ENCODE assay signal across 15 cellular contexts in genomic region chr11:134055029-134055428, GRCh38. TPM values are rescaled to one million over a fixed set of nuclear protein-coding genes. Genes with fewer than 3 reads are reported as not detected.
A peak's percentile ranks its signal among the peaks of the same experiment; 100 is the strongest.
DNase-seq lines count a peak whose midpoint lies in the region; FAIRE-seq and TF ChIP-seq lines count a peak whose summit lies in the region.
"Had no signal": no experiment of that assay in that cellular context is flagged by ENCODE, and none has a peak within 500 bp of the region (broad histone marks: within the 10 kb centered on the region; RNA-seq: fewer than 3 reads in every experiment).

No MANE protein-coding gene starts in this region.

- DNase-seq in right atrium auricular region (ENCODE audit: low spot score) (peak; percentile 13), left ventricle myocardium inferior (no peak), endodermal cell (peak; percentile 50), RCC 7860 (ENCODE audit: low spot score) (no peak)
- DNase-seq in stimulated activated CD8-positive, alpha-beta memory T cell treated with anti-CD3 and anti-CD28 coated beads, Interleukin-4, amount 100 ng/mL, for 48 hours: peak; percentile 18
- DNase-seq in activated CD8-positive, alpha-beta memory T cell treated with anti-CD3 and anti-CD28 coated beads, Interleukin-2, amount 50 U/mL, for 4 hours: no peak
- DNase-seq: Calu3, DMS79 treated with DMSO at 0.1 percent for 48 hours had no signal

- no peak for TF ChIP-seq CTCF in right atrium auricular region (IDR thresholded peaks at IDR 0.05)
- no peak for TF ChIP-seq CTCF in left ventricle myocardium inferior (IDR thresholded peaks at IDR 0.05; ENCODE audit: borderline replicate concordance)
- no peak for TF ChIP-seq CTCF in endodermal cell (conservative IDR thresholded peaks at IDR 0.05)

- no peak for FAIRE-seq in RCC 7860 (lab: Jason Lieb, UNC)
- FAIRE-seq: GM12878, GM19239 had no signal

- no peaks in the 10 kb centered on the region for H3K9me3 ChIP-seq in right atrium auricular region
- H3K9me3 ChIP-seq in left ventricle myocardium inferior (replicated peaks): no peaks in the 10 kb centered on the region
- no peaks in the 10 kb centered on the region for H3K9me3 ChIP-seq in endodermal cell (ENCODE audit: control insufficient read depth, low read length)
- H3K9me3 ChIP-seq: HAP-1 had no signal

- no peak overlapping the region for H3K4me3 Mint-ChIP-seq in endodermal cell
- H3K4me3 Mint-ChIP-seq: B cell; CD8-positive, alpha-beta T cell had no signal

- H3K27me3 ChIP-seq in right atrium auricular region (no peaks in the 10 kb centered on the region), left ventricle myocardium inferior (ENCODE audit: low read depth) (peaks cover 8% of the 10 kb centered on the region), endodermal cell (ENCODE audit: control insufficient read depth, insufficient read depth, low read length, poor library complexity, severe bottlenecking) (peaks cover 4% of the 10 kb centered on the region)
- H3K27me3 ChIP-seq: BLaER1 treated with 17β-estradiol and CSF1 and Interleukin-3, amounts not matched to agents 10 nM and 100 nM had no signal

- H3K36me3 Mint-ChIP-seq in endodermal cell (ENCODE audit: low read depth): no peaks in the 10 kb centered on the region
- H3K36me3 Mint-ChIP-seq: CD8-positive, alpha-beta T cell had no signal

- H3K4me1 Mint-ChIP-seq in endodermal cell: peaks cover 16% of the 10 kb centered on the region

- H3K27ac Mint-ChIP-seq in endodermal cell: no peak overlapping the region
- H3K27ac Mint-ChIP-seq: B cell; CD8-positive, alpha-beta T cell had no signal

- intact Hi-C loops in left ventricle myocardium inferior (cut with micrococcal nuclease): no loop called here

- H3K4me1 ChIP-seq in right atrium auricular region (peaks cover 0 to 9% of the 10 kb centered on the region in 2 donors), left ventricle myocardium inferior (peaks cover 10% of the 10 kb centered on the region), endodermal cell (ENCODE audit: control insufficient read depth, insufficient read depth, low read length) (peaks cover 5% of the 10 kb centered on the region)

- no peaks in the 10 kb centered on the region for H3K36me3 ChIP-seq in right atrium auricular region
- no peaks in the 10 kb centered on the region for H3K36me3 ChIP-seq in left ventricle myocardium inferior
- no peaks in the 10 kb centered on the region for H3K36me3 ChIP-seq in endodermal cell (ENCODE audit: control insufficient read depth, insufficient read depth, low read length)
- H3K36me3 ChIP-seq: BLaER1 treated with 17β-estradiol and CSF1 and Interleukin-3, amounts not matched to agents 10 nM and 100 nM; HAP-1 had no signal

- no peaks in the 10 kb centered on the region for H3K27me3 Mint-ChIP-seq in endodermal cell (ENCODE audit: insufficient read depth)

- 80 to 93% methylated on average over 8 to 9 of the region's 9 CpGs for whole genome bisulfite sequencing in endodermal cell (ENCODE audit: insufficient coverage in 1 of 2, insufficient read length in 1 of 2), 2 experiments

- H3K4me3 ChIP-seq in right atrium auricular region (no peak overlapping the region), left ventricle myocardium inferior (no peak overlapping the region), endodermal cell (ENCODE audit: low read length) (no peak overlapping the region)
- H3K4me3 ChIP-seq: BLaER1 treated with 17β-estradiol and CSF1 and Interleukin-3, amounts not matched to agents 10 nM and 100 nM; GM12878; HAP-1 had no signal

- H3K9me3 Mint-ChIP-seq in endodermal cell: no peaks in the 10 kb centered on the region
- H3K9me3 Mint-ChIP-seq: CD8-positive, alpha-beta T cell had no signal

- no peak overlapping the region for H3K27ac ChIP-seq in right atrium auricular region
- H3K27ac ChIP-seq in left ventricle myocardium inferior (replicated peaks): no peak overlapping the region
- H3K27ac ChIP-seq in endodermal cell (ENCODE audit: low read depth, low read length): no peak overlapping the region
- H3K27ac ChIP-seq: BLaER1 treated with 17β-estradiol and CSF1 and Interleukin-3, amounts not matched to agents 10 nM and 100 nM had no signal

- no peak overlapping the region for H3K9ac ChIP-seq in endodermal cell (ENCODE audit: extremely low read depth, low read length, poor library complexity, severe bottlenecking)
- H3K9ac ChIP-seq: BLaER1 treated with 17β-estradiol and CSF1 and Interleukin-3, amounts not matched to agents 10 nM and 100 nM had no signal

RNA-seq across cellular contexts. Expression of gene JAM3, which starts 13.8 kb away (rescaled TPM):
- total RNA-seq in right atrium auricular region (10 to 100 TPM; 28.5 to 38.1 TPM), left ventricle myocardium inferior (36.2 TPM), endodermal cell (10 to 100 TPM; 35.8 to 41.8 TPM)
- polyA plus RNA-seq in endodermal cell (2013, experiment 1 of 2): 110 TPM
- 105 TPM for polyA plus RNA-seq in endodermal cell (2013, experiment 2 of 2)
- total RNA-seq: Calu3, HT-29 had no signal

Comparison
In these comparisons a context has a peak if more than half of its experiments do, and no peak if none do; other contexts are left out.
1. DNase-seq: peak in right atrium auricular region (single experiment), endodermal cell (single experiment) and stimulated activated CD8-positive, alpha-beta memory T cell treated with anti-CD3 and anti-CD28 coated beads, Interleukin-4, amount 100 ng/mL, for 48 hours (single experiment); none in left ventricle myocardium inferior (single experiment), activated CD8-positive, alpha-beta memory T cell treated with anti-CD3 and anti-CD28 coated beads, Interleukin-2, amount 50 U/mL, for 4 hours (single experiment) and RCC 7860 (single experiment).